Comparison of ENCODE assay signal across 9 cellular contexts in genomic region chr19:55251296-55252081, GRCh38. TPM values are rescaled to one million over a fixed set of nuclear protein-coding genes. Genes with fewer than 3 reads are reported as not detected.
DNase-seq lines count a peak whose midpoint lies in the region; ATAC-seq and TF ChIP-seq lines count a peak whose summit lies in the region.
"Had no signal": no experiment of that assay in that cellular context is flagged by ENCODE, and none has a peak within 500 bp of the region (broad histone marks: within the 10 kb centered on the region; RNA-seq: fewer than 3 reads in every experiment).

No MANE protein-coding gene starts in this region.

- 15% methylated on average over 20 of the region's 20 CpGs for WGBS in thymus

- H3K27ac ChIP-seq in thymus (ENCODE audit: low read depth), result peak overlapping the region; percentile 68
- H3K27ac ChIP-seq: 22Rv1 had no signal

- H3K27me3 ChIP-seq in thymus (ENCODE audit: control insufficient read depth, insufficient read depth), result no peaks in the 10 kb centered on the region

- H3K4me1 ChIP-seq in thymus (ENCODE audit: control insufficient read depth, insufficient read depth, low read length), result peaks cover 45% of the 10 kb centered on the region

- H3K4me1 Mint-ChIP-seq in glutamatergic neuron (ENCODE audit: low read depth, unreplicated experiment), result peaks cover 54% of the 10 kb centered on the region

- H3K27me3 Mint-ChIP-seq in glutamatergic neuron (ENCODE audit: unreplicated experiment), result peaks cover 11% of the 10 kb centered on the region

- H3K36me3 Mint-ChIP-seq in glutamatergic neuron (ENCODE audit: unreplicated experiment), result no peaks in the 10 kb centered on the region

- H3K4me3 Mint-ChIP-seq in glutamatergic neuron (ENCODE audit: unreplicated experiment), result peak overlapping the region; percentile 25

- H3K9me3 Mint-ChIP-seq in glutamatergic neuron (ENCODE audit: unreplicated experiment), result peaks cover 9% of the 10 kb centered on the region

- DNase-seq in DMS53 (lab: John Stamatoyannopoulos, UW) (peak; percentile 29), DMS53 treated with DMSO at 0.1 percent for 48 hours (lab: John Stamatoyannopoulos, UW; ENCODE audit: unreplicated experiment) (no peak), glutamatergic neuron (no peak), Right ventricle myocardium inferior (ENCODE audit: missing footprints) (no peak)
- DNase-seq in activated CD8-positive, alpha-beta memory T cell treated with anti-CD3 and anti-CD28 coated beads for 24 hours, result peak; percentile 74

- H3K36me3 ChIP-seq in thymus (ENCODE audit: control insufficient read depth, insufficient read depth), result peaks cover 40% of the 10 kb centered on the region

- H3K9me3 ChIP-seq in thymus (ENCODE audit: control insufficient read depth), result no peaks in the 10 kb centered on the region

- no peak overlapping the region for H3K27ac Mint-ChIP-seq in glutamatergic neuron (ENCODE audit: unreplicated experiment)

- intact Hi-C loops in Right ventricle myocardium inferior (cut with DNase I), result no loop called here

- no peak for TF ChIP-seq CTCF in glutamatergic neuron (IDR thresholded peaks at IDR 0.05; ENCODE audit: partially characterized antibody, unreplicated experiment)

- ATAC-seq in GM19455 (IDR thresholded peaks at IDR 0.05; ENCODE audit: unreplicated experiment), result no peak
- no peak for ATAC-seq in HG03135 (IDR thresholded peaks at IDR 0.05; ENCODE audit: unreplicated experiment)
- no peak for ATAC-seq in Right ventricle myocardium inferior

- no peak overlapping the region for H3K4me3 ChIP-seq in thymus (ENCODE audit: low read length)

RNA-seq across cellular contexts. Expression of gene PPP6R1, which starts 7.3 kb away (rescaled TPM):
- total RNA-seq in glutamatergic neuron (ENCODE audit: unreplicated experiment) (82.3 TPM), Right ventricle myocardium inferior (39.5 TPM)
- polyA plus RNA-seq in thymus, result 48.5 TPM

RNA-seq across cellular contexts. Expression of gene TMEM86B, which starts 22.9 kb away (rescaled TPM):
- total RNA-seq in glutamatergic neuron (ENCODE audit: unreplicated experiment) (7.6 TPM), Right ventricle myocardium inferior (1.6 TPM)
- 39.7 TPM for polyA plus RNA-seq in thymus

RNA-seq across cellular contexts. Expression of gene HSPBP1, which starts 28.4 kb away (rescaled TPM):
- total RNA-seq in glutamatergic neuron (ENCODE audit: unreplicated experiment) (41.5 TPM), Right ventricle myocardium inferior (30.2 TPM)
- polyA plus RNA-seq in thymus, result 21.8 TPM

RNA-seq across cellular contexts. Expression of gene BRSK1, which starts 32.3 kb away (rescaled TPM):
- 223 TPM for total RNA-seq in glutamatergic neuron (ENCODE audit: unreplicated experiment)
- polyA plus RNA-seq in thymus, result 2.9 TPM
- total RNA-seq in Right ventricle myocardium inferior, result 2.4 TPM

RNA-seq across cellular contexts. Expression of gene PTPRH, which starts 42.2 kb away (rescaled TPM):
- total RNA-seq in glutamatergic neuron (ENCODE audit: unreplicated experiment) (7.4 TPM), Right ventricle myocardium inferior (0.87 TPM)
- polyA plus RNA-seq in thymus, result 0.14 TPM

Comparison
In these comparisons a context has a peak if more than half of its experiments do, and no peak if none do; other contexts are left out.
1. DNase-seq: peak in DMS53 (single experiment) and activated CD8-positive, alpha-beta memory T cell treated with anti-CD3 and anti-CD28 coated beads for 24 hours (single experiment); none in DMS53 treated with DMSO at 0.1 percent for 48 hours (single experiment), glutamatergic neuron (single experiment) and Right ventricle myocardium inferior (single experiment).